15 cellular contexts compared by ENCODE assay signal in the genomic region with DNA sequence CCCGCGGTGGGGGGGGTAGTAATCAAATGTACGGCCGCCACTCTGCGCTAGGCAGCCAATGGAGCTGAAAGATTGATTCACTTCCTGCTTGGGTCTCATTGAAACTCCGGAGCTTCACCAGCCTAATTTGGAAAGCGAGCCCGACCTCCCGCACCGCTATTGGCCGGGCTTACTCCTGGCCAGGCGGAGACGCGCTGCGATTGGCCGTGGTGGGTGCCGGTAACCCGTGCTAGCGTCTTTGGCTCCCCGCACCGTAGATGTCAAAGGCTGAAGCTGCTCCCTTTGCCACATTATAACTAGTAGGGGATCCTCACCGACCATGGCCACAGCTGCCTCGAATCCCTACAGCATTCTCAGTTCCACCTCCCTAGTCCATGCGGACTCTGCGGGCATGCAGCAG. TPM values are rescaled to one million over a fixed set of nuclear protein-coding genes. Genes with fewer than 3 reads are reported as not detected.
A peak's percentile ranks its signal among the peaks of the same experiment; 100 is the strongest.
DNase-seq lines count a peak whose midpoint lies in the region; ATAC-seq and TF ChIP-seq lines count a peak whose summit lies in the region.
"Had no signal": no experiment of that assay in that cellular context is flagged by ENCODE, and none has a peak within 500 bp of the region (broad histone marks: within the 10 kb centered on the region; RNA-seq: fewer than 3 reads in every experiment).

Gene POU3F4, plus strand, starts transcription at position 285 of the 400 bp plus-strand sequence. Its CDS starts 35 bp downstream, at position 320.

- TF ChIP-seq RAD21 in neural cell (conservative IDR thresholded peaks at IDR 0.05) = no peak

- no peak within 1 kb of the TSS for H3K27ac ChIP-seq in CD8-positive, alpha-beta T cell (ENCODE audit: low read depth, low read length)
- no peak within 1 kb of the TSS for H3K27ac ChIP-seq in ectodermal cell (ENCODE audit: insufficient read depth, low read depth, low read length, poor library complexity, severe bottlenecking)
- peak within 1 kb of the TSS; percentile 42 for H3K27ac ChIP-seq in neural cell (ENCODE audit: low read length)
- no peak within 1 kb of the TSS for H3K27ac ChIP-seq in left lung
- H3K27ac ChIP-seq: PC-9 had no signal

- POLR2A ChIA-PET in CD8-positive, alpha-beta T cell (lab: Charles Lee) = no interaction called here

- no peaks in the 10 kb centered on the region for H3K9me3 ChIP-seq in CD8-positive, alpha-beta T cell (ENCODE audit: low read length)
- no peaks in the 10 kb centered on the region for H3K9me3 ChIP-seq in ectodermal cell (ENCODE audit: control insufficient read depth, low read length)
- no peaks in the 10 kb centered on the region for H3K9me3 ChIP-seq in neural cell (ENCODE audit: low read length)
- H3K9me3 ChIP-seq in left lung = no peaks in the 10 kb centered on the region

- 0 to 4% methylated on average over 25 of the region's 25 CpGs for WGBS in ectodermal cell, 2 experiments

- H3K4me1 Mint-ChIP-seq in CD8-positive, alpha-beta T cell (ENCODE audit: low read depth) = peaks cover 2% of the 10 kb centered on the region

- CTCF ChIA-PET in CD8-positive, alpha-beta T cell (lab: Charles Lee) = no interaction called here

- H2AFZ ChIP-seq in neural cell (ENCODE audit: low read depth, low read length) = no peak within 1 kb of the TSS
- H2AFZ ChIP-seq: PC-9 had no signal

- ATAC-seq in CD8-positive, alpha-beta T cell = no peak
- ATAC-seq in HG03095 (IDR thresholded peaks at IDR 0.05; ENCODE audit: unreplicated experiment) = peak; percentile 79
- ATAC-seq in GM18858 (IDR thresholded peaks at IDR 0.05; ENCODE audit: unreplicated experiment) = no peak
- ATAC-seq in left lung = no peak

- H4K20me1 ChIP-seq in neural cell (ENCODE audit: insufficient read depth) = no peaks in the 10 kb centered on the region

- no peak for TF ChIP-seq CTCF in CD8-positive, alpha-beta T cell (IDR thresholded peaks at IDR 0.05)
- TF ChIP-seq CTCF in neural cell (IDR thresholded peaks at IDR 0.05; ENCODE audit: poor library complexity, severe bottlenecking) (no peak), left lung (IDR thresholded peaks at IDR 0.05) (no peak)

- no peak within 1 kb of the TSS for H3K4me3 ChIP-seq in CD8-positive, alpha-beta T cell (ENCODE audit: low read depth, low read length)
- peak within 1 kb of the TSS; percentile 32 for H3K4me3 ChIP-seq in ectodermal cell (ENCODE audit: insufficient read depth, low read depth, low read length)
- peak within 1 kb of the TSS; percentile 64 for H3K4me3 ChIP-seq in neural cell (ENCODE audit: low read length)
- no peak within 1 kb of the TSS for H3K4me3 ChIP-seq in left lung
- H3K4me3 ChIP-seq: PC-9 had no signal

- peaks cover 35% of the 10 kb centered on the region for H3K27me3 Mint-ChIP-seq in CD8-positive, alpha-beta T cell (ENCODE audit: low read depth)

- H3K4me2 ChIP-seq in neural cell (ENCODE audit: low read length) = no peak within 1 kb of the TSS
- H3K4me2 ChIP-seq: PC-9 had no signal

- intact Hi-C loops in CD8-positive, alpha-beta T cell (cut with DNase I, micrococcal nuclease) = no loop called here
- intact Hi-C loops in left lung (cut with DNase I) = no loop called here

- no peaks in the 10 kb centered on the region for H3K36me3 Mint-ChIP-seq in CD8-positive, alpha-beta T cell

- H3K79me2 ChIP-seq in neural cell (replicated peaks; ENCODE audit: insufficient read depth, low read length) = no peaks in the 10 kb centered on the region

- no peaks in the 10 kb centered on the region for H3K9me3 Mint-ChIP-seq in CD8-positive, alpha-beta T cell

- no peak for TF ChIP-seq EP300 in neural cell (conservative IDR thresholded peaks at IDR 0.05; ENCODE audit: poor library complexity, severe bottlenecking)

- H3K27ac Mint-ChIP-seq in CD8-positive, alpha-beta T cell = peak within 1 kb of the TSS; percentile 30

- H3K4me1 ChIP-seq in CD8-positive, alpha-beta T cell (ENCODE audit: insufficient read depth, low read length) = no peaks in the 10 kb centered on the region
- H3K4me1 ChIP-seq in ectodermal cell (ENCODE audit: control insufficient read depth, insufficient read depth, low read length) (peaks cover 22% of the 10 kb centered on the region), left lung (no peaks in the 10 kb centered on the region)

- H3F3A ChIP-seq in neural cell (ENCODE audit: insufficient read depth, low read length, poor library complexity, severe bottlenecking) = no peaks in the 10 kb centered on the region

- H3K27me3 ChIP-seq in CD8-positive, alpha-beta T cell (ENCODE audit: insufficient read depth, low read length) = no peaks in the 10 kb centered on the region
- peaks cover 83% of the 10 kb centered on the region for H3K27me3 ChIP-seq in ectodermal cell (ENCODE audit: control insufficient read depth, insufficient read depth, low read length, poor library complexity, severe bottlenecking)
- H3K27me3 ChIP-seq in neural cell (ENCODE audit: insufficient read depth, low read depth, low read length) = peaks cover 48% of the 10 kb centered on the region
- peaks cover 58 to 95% of the 10 kb centered on the region in 2 donors for H3K27me3 ChIP-seq in left lung

- no peaks in the 10 kb centered on the region for H3K9me2 ChIP-seq in neural cell (ENCODE audit: insufficient read depth, low read length)

- no peak within 1 kb of the TSS for H3K4me3 Mint-ChIP-seq in CD8-positive, alpha-beta T cell

- DNase-seq in CD8-positive, alpha-beta T cell = no peak
- DNase-seq in left lung (no peak), dedifferentiated amniotic fluid mesenchymal stem cell (ENCODE audit: extremely low spot score) (no peak), cerebellar nuclear complex (lab: John Stamatoyannopoulos, UW) (no peak)
- DNase-seq: activated CD4-positive, CD25-positive, alpha-beta regulatory T cell; NCI-H1417; PC-9 had no signal

- peak within 1 kb of the TSS; percentile 53 for H3K9ac ChIP-seq in neural cell (ENCODE audit: low read length)

- no peaks in the 10 kb centered on the region for H3K36me3 ChIP-seq in CD8-positive, alpha-beta T cell (ENCODE audit: insufficient read depth, low read length)
- H3K36me3 ChIP-seq in ectodermal cell (ENCODE audit: control insufficient read depth, insufficient read depth, low read length) = no peaks in the 10 kb centered on the region
- H3K36me3 ChIP-seq in neural cell (ENCODE audit: insufficient read depth, low read length) = no peaks in the 10 kb centered on the region
- no peaks in the 10 kb centered on the region for H3K36me3 ChIP-seq in left lung

TF ChIP-seq in neural cell, 6 proteins besides CTCF, POLR2A, EP300 and RAD21:
- TF ChIP-seq, protein P1, sequence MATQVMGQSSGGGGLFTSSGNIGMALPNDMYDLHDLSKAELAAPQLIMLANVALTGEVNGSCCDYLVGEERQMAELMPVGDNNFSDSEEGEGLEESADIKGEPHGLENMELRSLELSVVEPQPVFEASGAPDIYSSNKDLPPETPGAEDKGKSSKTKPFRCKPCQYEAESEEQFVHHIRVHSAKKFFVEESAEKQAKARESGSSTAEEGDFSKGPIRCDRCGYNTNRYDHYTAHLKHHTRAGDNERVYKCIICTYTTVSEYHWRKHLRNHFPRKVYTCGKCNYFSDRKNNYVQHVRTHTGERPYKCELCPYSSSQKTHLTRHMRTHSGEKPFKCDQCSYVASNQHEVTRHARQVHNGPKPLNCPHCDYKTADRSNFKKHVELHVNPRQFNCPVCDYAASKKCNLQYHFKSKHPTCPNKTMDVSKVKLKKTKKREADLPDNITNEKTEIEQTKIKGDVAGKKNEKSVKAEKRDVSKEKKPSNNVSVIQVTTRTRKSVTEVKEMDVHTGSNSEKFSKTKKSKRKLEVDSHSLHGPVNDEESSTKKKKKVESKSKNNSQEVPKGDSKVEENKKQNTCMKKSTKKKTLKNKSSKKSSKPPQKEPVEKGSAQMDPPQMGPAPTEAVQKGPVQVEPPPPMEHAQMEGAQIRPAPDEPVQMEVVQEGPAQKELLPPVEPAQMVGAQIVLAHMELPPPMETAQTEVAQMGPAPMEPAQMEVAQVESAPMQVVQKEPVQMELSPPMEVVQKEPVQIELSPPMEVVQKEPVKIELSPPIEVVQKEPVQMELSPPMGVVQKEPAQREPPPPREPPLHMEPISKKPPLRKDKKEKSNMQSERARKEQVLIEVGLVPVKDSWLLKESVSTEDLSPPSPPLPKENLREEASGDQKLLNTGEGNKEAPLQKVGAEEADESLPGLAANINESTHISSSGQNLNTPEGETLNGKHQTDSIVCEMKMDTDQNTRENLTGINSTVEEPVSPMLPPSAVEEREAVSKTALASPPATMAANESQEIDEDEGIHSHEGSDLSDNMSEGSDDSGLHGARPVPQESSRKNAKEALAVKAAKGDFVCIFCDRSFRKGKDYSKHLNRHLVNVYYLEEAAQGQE (IDR thresholded peaks at IDR 0.05; ENCODE audit: borderline replicate concordance) = no peak
- TF ChIP-seq MXI1 (conservative IDR thresholded peaks at IDR 0.05; ENCODE audit: poor library complexity, severe bottlenecking) (no peak), SMC3 (conservative IDR thresholded peaks at IDR 0.05; ENCODE audit: poor library complexity) (no peak), TAF1 (IDR thresholded peaks at IDR 0.05; ENCODE audit: low read depth) (no peak), POLR2AphosphoS5 (IDR thresholded peaks at IDR 0.05) (no peak), EZH2 (IDR thresholded peaks at IDR 0.05; ENCODE audit: borderline replicate concordance, insufficient read depth, low read length, poor library complexity, severe bottlenecking) (no peak)

RNA-seq across cellular contexts. Expression of gene POU3F4, which starts in this region (rescaled TPM):
- not detected for total RNA-seq in CD8-positive, alpha-beta T cell
- 0.56 TPM for polyA plus RNA-seq in ectodermal cell (2013, experiment 1 of 4)
- polyA plus RNA-seq in ectodermal cell (2013, experiment 2 of 4) = 0.43 TPM
- polyA plus RNA-seq in ectodermal cell (2013, experiment 3 of 4) = 1.5 TPM
- polyA plus RNA-seq in ectodermal cell (2013, experiment 4 of 4) = 1.7 TPM
- polyA plus RNA-seq in neural cell = 4.4 and 4.9 TPM in 2 replicates
- polyA minus RNA-seq in neural cell = 6.9 and 8.3 TPM in 2 replicates
- total RNA-seq in left lung = not detected
- total RNA-seq: epithelial cell of proximal tubule, lung microvascular endothelial cell, PC-9, subcutaneous adipose tissue had no signal
- polyA plus RNA-seq: BJ had no signal

Comparison
In these comparisons a context has a peak if more than half of its experiments do, and no peak if none do; other contexts are left out.
1. H3K4me3 ChIP-seq: peak in ectodermal cell (single experiment) and neural cell (single experiment); none in CD8-positive, alpha-beta T cell (single experiment) and left lung (0 of 2).